ENCODE assay signal across 8 cellular contexts in genomic region chr9:104765138-104765537, GRCh38. TPM values are rescaled to one million over a fixed set of nuclear protein-coding genes. Genes with fewer than 3 reads are reported as not detected.
DNase-seq lines count a peak whose midpoint lies in the region; ATAC-seq lines count a peak whose summit lies in the region.

No MANE protein-coding gene starts in this region.

- DNase-seq in G401 (ENCODE audit: low spot score) (peak; percentile 50), HT-29 (ENCODE audit: low spot score) (peak; percentile 2), fibroblast of peridontal ligament (ENCODE audit: extremely low read depth) (peak; percentile 18), NCI-H1694 treated with DMSO at 0.1 percent for 48 hours (lab: John Stamatoyannopoulos, UW) (no peak), ACHN (no peak), NCI-H524 (lab: John Stamatoyannopoulos, UW) (no peak), AG08395 (ENCODE audit: low spot score) (no peak)

- peak; percentile 30 for ATAC-seq in GM19397 (IDR thresholded peaks at IDR 0.05; ENCODE audit: unreplicated experiment)

- in situ Hi-C loops in G401 (cut with HindIII; ENCODE audit: low sequenced_read_pairs) (no loop called here), ACHN (cut with HindIII; ENCODE audit: low pct_ligation_motif_present, low pct_unique_long_range_greater_than_20kb, low sequenced_read_pairs) (no loop called here)

RNA-seq across cellular contexts. Expression of gene NIPSNAP3B, which starts 1.2 kb away (rescaled TPM):
- total RNA-seq in G401 (2014; rRNA removed; shearing (Covaris generic)): 0.61 and 2.6 TPM in 2 replicates
- not detected in 2 replicates for total RNA-seq in HT-29 (2014; rRNA removed; shearing (Covaris generic))

RNA-seq across cellular contexts. Expression of gene NIPSNAP3A, which starts 17.7 kb away (rescaled TPM):
- 29.0 and 40.2 TPM in 2 replicates for total RNA-seq in G401 (2014; rRNA removed; shearing (Covaris generic))
- total RNA-seq in HT-29 (2014; rRNA removed; shearing (Covaris generic)): 7.0 TPM in 2 replicates

Comparison
In these comparisons a context has a peak if more than half of its experiments do, and no peak if none do; other contexts are left out.
1. DNase-seq: peak in G401 (single experiment), HT-29 (single experiment) and fibroblast of peridontal ligament (single experiment); none in NCI-H1694 treated with DMSO at 0.1 percent for 48 hours (single experiment), ACHN (single experiment), NCI-H524 (0 of 2) and AG08395 (single experiment).